8 cellular contexts compared by ENCODE assay signal in the genomic region with DNA sequence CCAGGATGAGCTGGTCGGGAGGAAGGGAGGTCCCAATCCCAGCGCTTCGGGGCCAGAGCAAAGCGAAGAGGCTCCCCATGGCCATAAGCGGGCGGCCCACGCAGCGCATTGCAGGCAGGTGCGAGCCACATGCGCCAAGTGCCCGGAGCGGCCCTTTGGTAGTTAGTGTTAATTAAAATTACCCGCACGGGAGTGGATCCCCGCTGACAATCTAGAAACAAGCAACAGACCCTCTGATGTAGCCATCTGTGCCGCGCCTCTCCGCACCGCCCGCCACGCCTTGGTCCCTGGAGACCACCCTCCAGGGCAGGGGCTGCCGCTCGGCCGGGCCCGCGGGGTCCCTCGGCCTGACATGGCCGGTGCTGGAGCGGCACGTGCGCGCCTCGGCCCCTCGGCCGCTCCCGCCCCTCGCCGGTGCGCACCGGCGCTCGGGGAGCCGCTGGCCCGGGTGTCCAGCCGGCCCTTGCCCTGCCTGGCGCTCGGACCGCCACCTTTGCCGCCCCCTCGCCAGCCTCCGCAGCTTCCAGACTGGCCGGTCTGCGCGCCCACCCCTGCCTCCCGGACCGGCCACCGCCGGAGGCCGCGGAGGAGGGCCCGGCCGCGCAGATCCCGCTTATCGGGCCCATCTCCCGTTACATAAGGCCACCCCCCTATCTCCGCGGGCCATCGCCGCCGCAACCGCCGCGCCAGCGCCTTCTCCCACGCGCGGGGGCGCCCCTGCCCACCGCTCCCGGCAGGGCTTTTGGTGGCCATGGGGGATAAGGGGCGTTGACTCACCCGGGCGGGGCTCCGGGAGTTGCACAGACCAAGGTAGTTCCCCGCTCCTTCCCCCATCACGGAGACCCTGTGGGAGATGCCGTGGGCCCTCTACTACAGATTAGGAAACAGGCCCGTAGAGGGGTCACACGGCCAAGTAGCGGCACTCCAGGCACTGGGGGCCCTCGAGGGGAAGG. TPM values are rescaled to one million over a fixed set of nuclear protein-coding genes. Genes with fewer than 3 reads are reported as not detected.
DNase-seq lines count a peak whose midpoint lies in the region; ATAC-seq, FAIRE-seq and TF ChIP-seq lines count a peak whose summit lies in the region.

No MANE protein-coding gene starts in this region.

- peak in 1 of 2 experiments; percentile 20 for TF ChIP-seq CTCF in brain (conservative IDR thresholded peaks at IDR 0.05)
- no peak for TF ChIP-seq CTCF in lower lobe of right lung (IDR thresholded peaks at IDR 0.05)

- H3K4me3 Mint-ChIP-seq in brain, result peak overlapping the region in 4 of 5 experiments; percentile 26 to 57 (median 38)
- H3K4me3 Mint-ChIP-seq in stimulated activated naive CD8-positive, alpha-beta T cell treated with anti-CD3 and anti-CD28 coated beads, Interleukin-15, amount 100 ng/mL, for 72 hours, result peak overlapping the region; percentile 80 to 88

- no peak overlapping the region for H3K27ac ChIP-seq in lower lobe of right lung

- no peak for FAIRE-seq in HTR-8/SVneo (lab: Jason Lieb, UNC)

- H3K4me3 ChIP-seq in NT2/D1 (ENCODE audit: insufficient read length, low read depth), result peak overlapping the region; percentile 37
- peak overlapping the region; percentile 45 for H3K4me3 ChIP-seq in lower lobe of right lung

- H3K9me3 ChIP-seq in NT2/D1 (ENCODE audit: insufficient read depth, low read length), result no peaks in the 10 kb centered on the region
- no peaks in the 10 kb centered on the region for H3K9me3 ChIP-seq in lower lobe of right lung

- intact Hi-C loops in lower lobe of right lung (cut with DNase I), result no loop called here

- H3K9ac ChIP-seq in NT2/D1 (ENCODE audit: insufficient read length, low read depth), result peak overlapping the region; percentile 50

- no peak overlapping the region for H3K27ac Mint-ChIP-seq in brain
- peak overlapping the region; percentile 57 to 82 for H3K27ac Mint-ChIP-seq in stimulated activated naive CD8-positive, alpha-beta T cell treated with anti-CD3 and anti-CD28 coated beads, Interleukin-15, amount 100 ng/mL, for 72 hours

- peaks cover 0 to 4% (median 0%) of the 10 kb centered on the region in 5 experiments for H3K9me3 Mint-ChIP-seq in brain
- H3K9me3 Mint-ChIP-seq in stimulated activated naive CD8-positive, alpha-beta T cell treated with anti-CD3 and anti-CD28 coated beads, Interleukin-15, amount 100 ng/mL, for 72 hours, result peaks cover 0 to 5% of the 10 kb centered on the region in 2 donors

- no peaks in the 10 kb centered on the region for H3K4me1 Mint-ChIP-seq in brain
- peaks cover 56% of the 10 kb centered on the region for H3K4me1 Mint-ChIP-seq in stimulated activated naive CD8-positive, alpha-beta T cell treated with anti-CD3 and anti-CD28 coated beads, Interleukin-15, amount 100 ng/mL, for 72 hours

- peaks cover 47% of the 10 kb centered on the region for H3K27me3 Mint-ChIP-seq in brain
- H3K27me3 Mint-ChIP-seq in stimulated activated naive CD8-positive, alpha-beta T cell treated with anti-CD3 and anti-CD28 coated beads, Interleukin-15, amount 100 ng/mL, for 72 hours, result peaks cover 57% of the 10 kb centered on the region

- H3K36me3 ChIP-seq in NT2/D1 (ENCODE audit: insufficient read depth, insufficient read length, low read length) (no peaks in the 10 kb centered on the region), lower lobe of right lung (no peaks in the 10 kb centered on the region)

- peak; percentile 55 for DNase-seq in Daoy (ENCODE audit: low read depth)
- DNase-seq in NT2/D1 (ENCODE audit: low read depth, low spot score), result no peak
- DNase-seq in lower lobe of right lung, result no peak
- peak; percentile 51 to 58 for DNase-seq in stimulated activated naive CD8-positive, alpha-beta T cell treated with anti-CD3 and anti-CD28 coated beads, Interleukin-15, amount 100 ng/mL, for 72 hours
- no peak for DNase-seq in HTR-8/SVneo (ENCODE audit: insufficient read length, low spot score)
- DNase-seq in SKM-1 (lab: John Stamatoyannopoulos, UW; ENCODE audit: unreplicated experiment), result no peak

- peak; percentile 51 to 70 for ATAC-seq in lower lobe of right lung
- ATAC-seq in stimulated activated naive CD8-positive, alpha-beta T cell treated with anti-CD3 and anti-CD28 coated beads, Interleukin-15, amount 100 ng/mL, for 72 hours, result peak; percentile 71
- ATAC-seq in HG03159 (IDR thresholded peaks at IDR 0.05; ENCODE audit: unreplicated experiment), result no peak

- peaks cover 37% of the 10 kb centered on the region for H3K27me3 ChIP-seq in NT2/D1 (ENCODE audit: insufficient read depth, insufficient read length)
- H3K27me3 ChIP-seq in lower lobe of right lung (ENCODE audit: low read depth), result peaks cover 36% of the 10 kb centered on the region

- no peaks in the 10 kb centered on the region for H3K36me3 Mint-ChIP-seq in brain

- H3K4me1 ChIP-seq in NT2/D1 (ENCODE audit: insufficient read depth, insufficient read length), result peaks cover under 1% of the 10 kb centered on the region
- H3K4me1 ChIP-seq in lower lobe of right lung, result peaks cover 12% of the 10 kb centered on the region

RNA-seq across cellular contexts. Expression of gene IL13, which starts 1.9 kb away (rescaled TPM):
- not detected in 2 replicates for total RNA-seq in Daoy (2014; rRNA removed; shearing (Covaris generic))
- not detected for polyA plus RNA-seq in brain (ENCODE audit: insufficient read depth, low read depth, low replicate concordance)
- total RNA-seq in lower lobe of right lung, result not detected

RNA-seq across cellular contexts. Expression of gene IL4, which starts 17.7 kb away (rescaled TPM):
- not detected in 2 replicates for total RNA-seq in Daoy (2014; rRNA removed; shearing (Covaris generic))
- not detected for polyA plus RNA-seq in brain (ENCODE audit: insufficient read depth, low read depth, low replicate concordance)
- total RNA-seq in lower lobe of right lung, result not detected

Comparison
In these comparisons a context has a peak if more than half of its experiments do, and no peak if none do; other contexts are left out.
1. DNase-seq: peak in Daoy (single experiment) and stimulated activated naive CD8-positive, alpha-beta T cell treated with anti-CD3 and anti-CD28 coated beads, Interleukin-15, amount 100 ng/mL, for 72 hours (2 of 2); none in NT2/D1 (single experiment), lower lobe of right lung (single experiment), HTR-8/SVneo (single experiment) and SKM-1 (single experiment).
2. H3K27ac Mint-ChIP-seq: peak in stimulated activated naive CD8-positive, alpha-beta T cell treated with anti-CD3 and anti-CD28 coated beads, Interleukin-15, amount 100 ng/mL, for 72 hours (2 of 2); none in brain (0 of 5).